ENCODE assay signal across 10 cellular contexts in the genomic region with DNA sequence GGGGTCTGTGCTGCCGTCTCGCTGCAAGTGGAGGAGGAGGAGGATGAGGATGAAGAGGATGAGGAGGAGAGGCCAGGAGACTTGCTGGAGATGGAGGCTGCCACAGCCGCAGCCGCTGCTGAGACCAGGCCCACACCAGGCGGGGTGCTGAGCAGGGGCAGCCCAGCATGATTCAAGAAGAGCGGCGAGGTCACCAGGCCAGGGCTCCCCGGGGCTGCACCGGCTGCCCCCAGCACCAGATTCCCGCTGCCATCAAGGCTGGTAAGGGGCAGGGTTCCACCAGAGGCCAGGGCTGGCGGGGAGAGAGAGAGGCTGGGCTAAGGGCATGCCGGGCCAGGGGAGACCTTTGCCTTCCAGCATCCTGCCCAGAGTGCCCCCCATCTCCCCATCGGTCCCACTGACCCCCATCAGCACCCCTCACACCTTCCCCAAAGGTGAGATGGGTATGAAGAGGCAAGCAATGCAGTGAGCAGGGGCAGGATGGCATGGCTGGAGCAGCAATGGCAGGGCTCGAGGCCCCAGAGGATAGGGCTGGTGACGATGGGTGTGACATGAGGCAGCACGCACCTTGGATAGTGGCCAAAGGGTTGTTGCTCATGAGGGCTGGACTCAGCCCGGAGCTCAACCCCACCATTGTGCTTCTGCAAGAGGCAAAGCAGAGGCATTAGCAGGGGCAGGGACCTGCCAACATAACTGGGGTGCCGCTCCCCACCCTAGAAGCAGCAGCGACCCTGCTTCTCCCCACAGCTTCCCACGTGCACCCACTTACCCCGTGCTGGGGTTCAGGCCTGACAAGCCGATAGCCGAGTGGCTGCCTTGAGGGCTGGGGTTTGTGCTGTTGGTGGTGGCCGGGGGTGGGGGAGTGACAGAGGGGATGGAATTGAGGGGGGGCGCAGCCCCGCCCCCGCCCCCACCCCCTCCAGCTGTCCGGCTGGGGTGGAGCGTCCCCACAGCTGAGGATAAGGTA. TPM values are rescaled to one million over a fixed set of nuclear protein-coding genes. Genes with fewer than 3 reads are reported as not detected.
A peak's percentile ranks its signal among the peaks of the same experiment; 100 is the strongest.
DNase-seq lines count a peak whose midpoint lies in the region; ATAC-seq, FAIRE-seq and TF ChIP-seq lines count a peak whose summit lies in the region.
"Had no signal": no experiment of that assay in that cellular context is flagged by ENCODE, and none has a peak within 500 bp of the region (broad histone marks: within the 10 kb centered on the region; RNA-seq: fewer than 3 reads in every experiment).

No MANE protein-coding gene starts in this region.

- no peaks in the 10 kb centered on the region for H3K9me2 ChIP-seq in HCT116 (ENCODE audit: insufficient read depth)

- H3K36me3 ChIP-seq in HCT116 (ENCODE audit: control insufficient read depth in 1 of 2, insufficient read depth in 2 of 2, low read length in 2 of 2) (no peaks in the 10 kb centered on the region), HepG2 (replicated peaks in 1 of 2; ENCODE audit: control insufficient read depth in 1 of 2, insufficient read depth in 2 of 2, low read length in 2 of 2) (no peaks in the 10 kb centered on the region)
- H3K36me3 ChIP-seq: neural progenitor cell had no signal

- TF ChIP-seq EP300 in HepG2 (IDR thresholded peaks at IDR 0.05; ENCODE audit: low read depth in 2 of 2, low read length in 2 of 2) (no peak), HepG2 (CRISPR knock-in tag; IDR thresholded peaks at IDR 0.05; ENCODE audit: borderline replicate concordance) (no peak)

- POLR2A ChIA-PET in HCT116 (lab: Charles Lee) = interaction anchor here (0.6 kb wide), 1 partner anchor 15 kb away, joined by 3 read pairs; no protein-coding TSS in a partner anchor
- POLR2A ChIA-PET in HepG2 (lab: Yijun Ruan, JAX) = interaction anchor here (1.8 kb wide), 1 partner anchor 15 kb away, joined by 4 read pairs; a partner anchor contains a TSS

- no peaks in the 10 kb centered on the region for H3K9me3 ChIP-seq in HCT116 (ENCODE audit: control insufficient read depth in 1 of 2, insufficient read depth in 1 of 2, low read depth in 1 of 2, low read length in 2 of 2)
- no peaks in the 10 kb centered on the region for H3K9me3 ChIP-seq in HepG2 (ENCODE audit: low read length)

- FAIRE-seq in HepG2 (lab: Jason Lieb, UNC) = no peak

- H4K20me1 ChIP-seq in HCT116 (ENCODE audit: insufficient read depth) (no peaks in the 10 kb centered on the region), HepG2 (ENCODE audit: insufficient read depth, low read length) (no peaks in the 10 kb centered on the region)

- H3K27ac ChIP-seq in HCT116 (ENCODE audit: low read depth, low read length) (no peak overlapping the region), HepG2 (ENCODE audit: extremely low read length, insufficient read depth, low read length) (no peak overlapping the region)
- H3K27ac ChIP-seq: neural progenitor cell had no signal

- H3K4me2 ChIP-seq in HCT116 (ENCODE audit: low read length) (0 out of 2 replicates have a peak overlapping the region, but pooled peaks have one; percentile 29), HepG2 (ENCODE audit: low read depth, low read length) (no peak overlapping the region)
- H3K4me2 ChIP-seq: neural progenitor cell had no signal

- RAD21 ChIA-PET in HCT116 (lab: Charles Lee; ENCODE audit: low non-redundant PET in 1 of 2, low total read pairs in 2 of 2, uncharacterized antibody in 2 of 2, unreplicated experiment in 2 of 2) = interaction anchor here in 1 of 2 experiments (0.6 kb wide), 1 partner anchor 33 kb away, joined by 3 read pairs; no protein-coding TSS in a partner anchor

- in situ Hi-C loops in HepG2 (cut with HindIII; ENCODE audit: extremely low pct_ligation_motif_present, low pct_unique_long_range_greater_than_20kb) = no loop called here
- in situ Hi-C loops in ACHN (cut with HindIII; ENCODE audit: low pct_ligation_motif_present, low pct_unique_long_range_greater_than_20kb, low sequenced_read_pairs) = no loop called here

- H3K79me2 ChIP-seq in HCT116 (ENCODE audit: insufficient read depth, low read length) (no peaks in the 10 kb centered on the region), HepG2 (ENCODE audit: insufficient read depth, low read length) (no peaks in the 10 kb centered on the region)

- CTCF ChIA-PET in HCT116 (lab: Charles Lee) = interaction anchor here (0.7 to 1.0 kb wide), 3 partner anchors 10 to 57 kb away, joined by 4 to 5 read pairs (median 4); a partner anchor contains a TSS
- CTCF ChIA-PET in HepG2 (lab: Yijun Ruan, JAX; ENCODE audit: low intra/inter-chr PET ratio, low total read pairs) = no interaction called here

- ATAC-seq in HCT116 (peak; percentile 60), HepG2 (peak; percentile 43)

- H2AFZ ChIP-seq in HCT116 (ENCODE audit: low read depth, low read length, poor library complexity, severe bottlenecking) = no peak overlapping the region
- no peak overlapping the region for H2AFZ ChIP-seq in HepG2 (ENCODE audit: low read length)
- H2AFZ ChIP-seq: neural progenitor cell had no signal

- TF ChIP-seq CTCF in HCT116 (IDR thresholded peaks at IDR 0.05 in 2 of 3, conservative IDR thresholded peaks at IDR 0.05 in 1 of 3; ENCODE audit: borderline replicate concordance in 1 of 3, insufficient read depth in 1 of 3, low read depth in 2 of 3, low read length in 2 of 3) (no peak), HepG2 (CRISPR knock-in tag; IDR thresholded peaks at IDR 0.05) (no peak)

- H3K4me1 ChIP-seq in HCT116 (ENCODE audit: control insufficient read depth in 1 of 2, insufficient read depth in 2 of 2, low read length in 2 of 2) (peaks cover 0 to 30% of the 10 kb centered on the region in 2 experiments; a peak in 2 of 4 replicates), HepG2 (ENCODE audit: insufficient read depth, low read length) (peaks cover 21% of the 10 kb centered on the region)

- H3K9ac ChIP-seq in HCT116 (ENCODE audit: low read length) (no peak overlapping the region), HepG2 (ENCODE audit: insufficient read depth, low read depth, low read length) (no peak overlapping the region)
- H3K9ac ChIP-seq: neural progenitor cell had no signal

- 52% methylated on average over 9 of the region's 29 CpGs for WGBS in HepG2 (ENCODE audit: low lambda C conversion rate)

- DNase-seq in NCI-H1105 (lab: John Stamatoyannopoulos, UW) (peak; percentile 11), NCI-H1105 treated with DMSO at 0.1 percent for 48 hours (lab: John Stamatoyannopoulos, UW) (no peak), HCT116 (ENCODE audit: low read depth, low spot score) (no peak), astrocyte of the hippocampus (ENCODE audit: low read depth, low spot score) (peak; percentile 54), HepG2 (ENCODE audit: low spot score) (no peak), ACHN (no peak)
- no peak for DNase-seq in stimulated activated CD4-positive, alpha-beta T cell treated with anti-CD3 and anti-CD28 coated beads, Interleukin-2, amount 100 ng/mL, for 24 hours
- no peak for DNase-seq in activated CD4-positive, alpha-beta T cell treated with anti-CD3 and anti-CD28 coated beads, Interleukin-2, amount 50 U/mL, for 48 hours

- no peak overlapping the region for H3K4me3 ChIP-seq in HCT116 (replicated peaks in 1 of 2; ENCODE audit: low read depth in 1 of 2, low read length in 2 of 2)
- no peak overlapping the region for H3K4me3 ChIP-seq in HepG2 (replicated peaks in 1 of 3; ENCODE audit: insufficient read depth in 1 of 3, low read depth in 2 of 3, low read length in 3 of 3)
- H3K4me3 ChIP-seq: neural progenitor cell had no signal

- BruUV-seq in HCT116 (replicated peaks; lab: Mats Ljungman, UMichigan) = no TSS peak
- no TSS peak for BruUV-seq in HepG2 (replicated peaks; lab: Mats Ljungman, UMichigan)

- TF ChIP-seq POLR2A in HCT116 (IDR thresholded peaks at IDR 0.05; ENCODE audit: borderline replicate concordance, extremely low read depth, insufficient read depth, insufficient read length) = no peak
- TF ChIP-seq POLR2A in HepG2 (IDR thresholded peaks at IDR 0.05; ENCODE audit: insufficient read depth in 1 of 2, low read depth in 2 of 2, low read length in 2 of 2) = no peak

- intact Hi-C loops in HCT116 (cut with micrococcal nuclease) (loop anchor here (10.0 kb wide), 1 partner anchor 97 kb away; a partner anchor contains a TSS), HepG2 (cut with micrococcal nuclease; ENCODE audit: unreplicated experiment) (no loop called here)

- no peak for TF ChIP-seq RAD21 in HCT116 (IDR thresholded peaks at IDR 0.05; ENCODE audit: low read depth)
- TF ChIP-seq RAD21 in HepG2 (CRISPR knock-in tag; IDR thresholded peaks at IDR 0.05) = no peak

- H3K27me3 ChIP-seq in HCT116 (ENCODE audit: insufficient read depth, low read length) = no peaks in the 10 kb centered on the region
- peaks cover 1 to 28% of the 10 kb centered on the region in 2 experiments; a peak in 4 of 5 replicates for H3K27me3 ChIP-seq in HepG2 (ENCODE audit: control insufficient read depth in 1 of 2, insufficient read depth in 2 of 2, low read length in 2 of 2)

RNA-seq across cellular contexts. Expression of a gene that starts 15.6 kb away (rescaled TPM):
- total RNA-seq in HCT116 (2021; ENCODE audit: unreplicated experiment) = 24.6 TPM
- 22.3 and 25.0 TPM in 2 replicates for polyA plus RNA-seq in HCT116 (2012)
- 7.9 and 8.2 TPM in 2 replicates for total RNA-seq in HepG2 (2016; rRNA removed; fragmentation: Illumina TruSeq; extraction: Trizol)
- total RNA-seq in HepG2 (2016; cell fraction: cytosol; rRNA removed; fragmentation: Illumina TruSeq; extraction: Trizol; ENCODE audit: low read depth) = 2.3 and 2.4 TPM in 2 replicates
- total RNA-seq in HepG2 (2016; cell fraction: insoluble cytoplasmic fraction; rRNA removed; fragmentation: Illumina TruSeq; extraction: Trizol) = 7.7 and 8.2 TPM in 2 replicates
- 5.2 and 5.9 TPM in 2 replicates for total RNA-seq in HepG2 (2016; cell fraction: membrane; rRNA removed; fragmentation: Illumina TruSeq; extraction: Trizol)
- total RNA-seq in HepG2 (2016; cell fraction: nucleus; rRNA removed; fragmentation: Illumina TruSeq; extraction: Trizol) = 4.3 and 4.9 TPM in 2 replicates
- 7.7 and 9.5 TPM in 2 replicates for polyA plus RNA-seq in HepG2 (2011; rRNA removed)
- polyA plus RNA-seq in HepG2 (2011; cell fraction: cytosol; rRNA removed) = 6.7 and 9.5 TPM in 2 replicates
- polyA plus RNA-seq in HepG2 (2011; cell fraction: nucleus; rRNA removed) = 9.5 and 11.0 TPM in 2 replicates
- 4.3 and 4.4 TPM in 2 replicates for polyA plus RNA-seq in HepG2 (2012)
- 0.51 and 0.69 TPM in 2 replicates for polyA plus RNA-seq in HepG2 (2016; cell fraction: cytosol; fragmentation: Illumina TruSeq; extraction: Trizol; ENCODE audit: low read depth)
- 6.5 and 7.9 TPM in 2 replicates for polyA plus RNA-seq in HepG2 (2016; cell fraction: insoluble cytoplasmic fraction; fragmentation: Illumina TruSeq; extraction: Trizol; ENCODE audit: low read depth)
- polyA plus RNA-seq in HepG2 (2016; cell fraction: membrane; fragmentation: Illumina TruSeq; extraction: Trizol; ENCODE audit: low read depth) = 1.4 TPM in 2 replicates
- polyA plus RNA-seq in HepG2 (2016; cell fraction: nucleus; fragmentation: Illumina TruSeq; extraction: Trizol; ENCODE audit: insufficient read depth, low read depth) = 6.0 and 6.3 TPM in 2 replicates
- polyA minus RNA-seq in HepG2 (2011; rRNA and poly(A)+ RNA removed; ENCODE audit: low replicate concordance) = 24.3 and 39.3 TPM in 2 replicates
- polyA minus RNA-seq in HepG2 (2011; cell fraction: cytosol; rRNA and poly(A)+ RNA removed) = 12.1 and 12.4 TPM in 2 replicates
- polyA minus RNA-seq in HepG2 (2011; cell fraction: nucleus; rRNA and poly(A)+ RNA removed) = 5.8 and 6.5 TPM in 2 replicates

RNA-seq across cellular contexts. Expression of a gene that starts 21.6 kb away (rescaled TPM):
- 1.7 TPM for total RNA-seq in HCT116 (2021; ENCODE audit: unreplicated experiment)
- polyA plus RNA-seq in HCT116 (2012) = 1.4 and 1.5 TPM in 2 replicates
- total RNA-seq in HepG2 (2016; rRNA removed; fragmentation: Illumina TruSeq; extraction: Trizol) = not detected in 2 replicates
- not detected in 2 replicates for total RNA-seq in HepG2 (2016; cell fraction: cytosol; rRNA removed; fragmentation: Illumina TruSeq; extraction: Trizol; ENCODE audit: low read depth)
- total RNA-seq in HepG2 (2016; cell fraction: insoluble cytoplasmic fraction; rRNA removed; fragmentation: Illumina TruSeq; extraction: Trizol) = not detected in 2 replicates
- not detected in 2 replicates for total RNA-seq in HepG2 (2016; cell fraction: membrane; rRNA removed; fragmentation: Illumina TruSeq; extraction: Trizol)
- total RNA-seq in HepG2 (2016; cell fraction: nucleus; rRNA removed; fragmentation: Illumina TruSeq; extraction: Trizol) = not detected in 2 replicates
- 0.05 TPM in 1 of 2 replicates, not detected in the other for polyA plus RNA-seq in HepG2 (2011; rRNA removed)
- polyA plus RNA-seq in HepG2 (2011; cell fraction: cytosol; rRNA removed) = 0.03 TPM in 1 of 2 replicates, not detected in the other
- polyA plus RNA-seq in HepG2 (2011; cell fraction: nucleus; rRNA removed) = 0.10 and 0.14 TPM in 2 replicates
- polyA plus RNA-seq in HepG2 (2012) = not detected in 2 replicates
- polyA plus RNA-seq in HepG2 (2016; cell fraction: cytosol; fragmentation: Illumina TruSeq; extraction: Trizol; ENCODE audit: low read depth) = not detected in 2 replicates
- not detected in 2 replicates for polyA plus RNA-seq in HepG2 (2016; cell fraction: insoluble cytoplasmic fraction; fragmentation: Illumina TruSeq; extraction: Trizol; ENCODE audit: low read depth)
- not detected in 2 replicates for polyA plus RNA-seq in HepG2 (2016; cell fraction: membrane; fragmentation: Illumina TruSeq; extraction: Trizol; ENCODE audit: low read depth)
- polyA plus RNA-seq in HepG2 (2016; cell fraction: nucleus; fragmentation: Illumina TruSeq; extraction: Trizol; ENCODE audit: insufficient read depth, low read depth) = not detected in 2 replicates
- polyA minus RNA-seq in HepG2 (2011; rRNA and poly(A)+ RNA removed; ENCODE audit: low replicate concordance) = 0.08 and 0.12 TPM in 2 replicates
- polyA minus RNA-seq in HepG2 (2011; cell fraction: cytosol; rRNA and poly(A)+ RNA removed) = not detected in 2 replicates
- not detected in 2 replicates for polyA minus RNA-seq in HepG2 (2011; cell fraction: nucleus; rRNA and poly(A)+ RNA removed)

RNA-seq across cellular contexts. Expression of a gene that starts 40.7 kb away (rescaled TPM):
- total RNA-seq in HCT116 (2021; ENCODE audit: unreplicated experiment) (0.89 TPM), HepG2 (2016; rRNA removed; fragmentation: Illumina TruSeq; extraction: Trizol) (0.03 and 0.09 TPM in 2 replicates)
- 0.44 and 0.56 TPM in 2 replicates for polyA plus RNA-seq in HCT116 (2012)
- not detected in 2 replicates for total RNA-seq in HepG2 (2016; cell fraction: cytosol; rRNA removed; fragmentation: Illumina TruSeq; extraction: Trizol; ENCODE audit: low read depth)
- 0.10 and 0.28 TPM in 2 replicates for total RNA-seq in HepG2 (2016; cell fraction: insoluble cytoplasmic fraction; rRNA removed; fragmentation: Illumina TruSeq; extraction: Trizol)
- total RNA-seq in HepG2 (2016; cell fraction: membrane; rRNA removed; fragmentation: Illumina TruSeq; extraction: Trizol) = 0.06 TPM in 1 of 2 replicates, not detected in the other
- total RNA-seq in HepG2 (2016; cell fraction: nucleus; rRNA removed; fragmentation: Illumina TruSeq; extraction: Trizol) = 0.22 TPM in 1 of 2 replicates, not detected in the other
- 0.17 and 0.25 TPM in 2 replicates for polyA plus RNA-seq in HepG2 (2011; rRNA removed)
- 0.09 and 0.19 TPM in 2 replicates for polyA plus RNA-seq in HepG2 (2011; cell fraction: cytosol; rRNA removed)
- 1.3 TPM in 2 replicates for polyA plus RNA-seq in HepG2 (2011; cell fraction: nucleus; rRNA removed)
- 0.19 and 0.59 TPM in 2 replicates for polyA plus RNA-seq in HepG2 (2012)
- polyA plus RNA-seq in HepG2 (2016; cell fraction: cytosol; fragmentation: Illumina TruSeq; extraction: Trizol; ENCODE audit: low read depth) = not detected in 2 replicates
- polyA plus RNA-seq in HepG2 (2016; cell fraction: insoluble cytoplasmic fraction; fragmentation: Illumina TruSeq; extraction: Trizol; ENCODE audit: low read depth) = 0.19 and 0.27 TPM in 2 replicates
- polyA plus RNA-seq in HepG2 (2016; cell fraction: membrane; fragmentation: Illumina TruSeq; extraction: Trizol; ENCODE audit: low read depth) = not detected in 2 replicates
- 0.47 and 1.5 TPM in 2 replicates for polyA plus RNA-seq in HepG2 (2016; cell fraction: nucleus; fragmentation: Illumina TruSeq; extraction: Trizol; ENCODE audit: insufficient read depth, low read depth)
- 0.14 and 0.24 TPM in 2 replicates for polyA minus RNA-seq in HepG2 (2011; rRNA and poly(A)+ RNA removed; ENCODE audit: low replicate concordance)
- not detected in 2 replicates for polyA minus RNA-seq in HepG2 (2011; cell fraction: cytosol; rRNA and poly(A)+ RNA removed)
- 0.64 and 0.87 TPM in 2 replicates for polyA minus RNA-seq in HepG2 (2011; cell fraction: nucleus; rRNA and poly(A)+ RNA removed)
- total RNA-seq: A172 had no signal

Comparison
In these comparisons a context has a peak if more than half of its experiments do, and no peak if none do; other contexts are left out.
1. DNase-seq: peak in NCI-H1105 (single experiment) and astrocyte of the hippocampus (single experiment); none in NCI-H1105 treated with DMSO at 0.1 percent for 48 hours (single experiment), HCT116 (single experiment), HepG2 (single experiment), stimulated activated CD4-positive, alpha-beta T cell treated with anti-CD3 and anti-CD28 coated beads, Interleukin-2, amount 100 ng/mL, for 24 hours (0 of 2), ACHN (single experiment) and activated CD4-positive, alpha-beta T cell treated with anti-CD3 and anti-CD28 coated beads, Interleukin-2, amount 50 U/mL, for 48 hours (0 of 2).